24 cellular contexts compared by ENCODE assay signal in the genomic region with DNA sequence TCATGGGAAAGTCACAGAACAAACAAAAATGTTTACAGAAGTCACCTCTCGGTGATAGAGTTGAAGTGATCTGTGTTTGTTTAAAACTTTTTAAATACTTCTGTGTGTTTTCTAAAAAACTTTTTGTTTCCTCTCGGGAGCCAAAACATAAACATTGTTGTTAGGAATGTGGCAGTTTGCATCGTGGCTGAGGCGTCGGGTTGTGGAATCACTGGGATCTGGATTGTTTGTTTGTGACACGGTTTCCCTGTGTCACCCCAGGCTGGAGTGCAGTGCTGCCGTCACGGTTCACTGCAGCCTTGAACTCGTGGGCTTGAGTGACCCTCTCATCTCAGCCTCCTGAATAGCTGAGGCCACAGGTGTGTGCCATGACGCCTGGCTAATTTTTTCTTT. TPM values are rescaled to one million over a fixed set of nuclear protein-coding genes. Genes with fewer than 3 reads are reported as not detected.
DNase-seq lines count a peak whose midpoint lies in the region; ATAC-seq, FAIRE-seq and TF ChIP-seq lines count a peak whose summit lies in the region.
"Had no signal": no experiment of that assay in that cellular context is flagged by ENCODE, and none has a peak within 500 bp of the region (broad histone marks: within the 10 kb centered on the region; RNA-seq: fewer than 3 reads in every experiment).

No MANE protein-coding gene starts in this region.

- H3K9me3 ChIP-seq in osteoblast (ENCODE audit: low read depth, low read length) (no peaks in the 10 kb centered on the region), upper lobe of right lung (no peaks in the 10 kb centered on the region)
- H3K9me3 ChIP-seq: lower lobe of right lung, neutrophil had no signal

- H3K9me3 Mint-ChIP-seq in Calu3 (ENCODE audit: low read depth, unreplicated experiment), result no peaks in the 10 kb centered on the region
- H3K9me3 Mint-ChIP-seq: activated naive CD4-positive, alpha-beta T cell treated with anti-CD3 and anti-CD28 coated beads, Interleukin-2, amount 10 ng/mL, durations not matched to agents 7 days and 5 days; type B pancreatic cell had no signal

- intact Hi-C loops in Calu3 (cut with micrococcal nuclease; ENCODE audit: unreplicated experiment) (no loop called here), upper lobe of right lung (cut with DNase I) (no loop called here)

- peak overlapping the region; percentile 1 for H3K27ac Mint-ChIP-seq in Calu3 (ENCODE audit: unreplicated experiment)
- H3K27ac Mint-ChIP-seq: activated naive CD4-positive, alpha-beta T cell treated with anti-CD3 and anti-CD28 coated beads, Interleukin-2, amount 10 ng/mL, durations not matched to agents 7 days and 5 days; dendritic cell treated with granulocyte-macrophage colony-stimulating factor and Interleukin-4, amounts not matched to agents 40 ng/mL and 50 ng/mL, for 4 days; type B pancreatic cell had no signal

- no peaks in the 10 kb centered on the region for H3K36me3 ChIP-seq in osteoblast (ENCODE audit: insufficient read depth, low read length)
- H3K36me3 ChIP-seq in upper lobe of right lung, result no peaks in the 10 kb centered on the region
- H3K36me3 ChIP-seq: cardiac muscle cell, lower lobe of right lung, neutrophil had no signal

- no peak overlapping the region for H2AFZ ChIP-seq in osteoblast (ENCODE audit: low read length)
- H2AFZ ChIP-seq: GM23248 had no signal

- no peaks in the 10 kb centered on the region for H3K27me3 Mint-ChIP-seq in Calu3 (ENCODE audit: unreplicated experiment)
- H3K27me3 Mint-ChIP-seq: type B pancreatic cell had no signal

- peak; percentile 64 for FAIRE-seq in endometrium (lab: Jason Lieb, UNC)
- FAIRE-seq: HepG2 had no signal

- ATAC-seq in upper lobe of right lung (no peak), HG03025 (IDR thresholded peaks at IDR 0.05; ENCODE audit: low FRiP score, unreplicated experiment) (no peak)
- ATAC-seq: HepG2; stimulated activated naive CD8-positive, alpha-beta T cell treated with anti-CD3 and anti-CD28 coated beads, Interleukin-15, Interleukin-2, amounts not matched to agents 100 U/mL and 50 U/mL, for 24 hours had no signal

- H3K27ac ChIP-seq in osteoblast (ENCODE audit: low read depth, low read length) (no peak overlapping the region), upper lobe of right lung (no peak overlapping the region)
- H3K27ac ChIP-seq: cardiac muscle cell, GM23248, HL-60, neutrophil had no signal

- H3K36me3 Mint-ChIP-seq in Calu3 (ENCODE audit: insufficient read depth, unreplicated experiment), result peaks cover 6% of the 10 kb centered on the region

- no TSS peak for BruUV-seq in Calu3 (replicated peaks; lab: Mats Ljungman, UMichigan)

- H3K79me2 ChIP-seq in osteoblast (ENCODE audit: insufficient read depth, low read length), result no peaks in the 10 kb centered on the region

- H3K4me3 ChIP-seq in osteoblast (ENCODE audit: insufficient read depth, low read length) (no peak overlapping the region), upper lobe of right lung (no peak overlapping the region)
- H3K4me3 ChIP-seq: cardiac muscle cell, GM23248, lower lobe of right lung had no signal

- H3K4me2 ChIP-seq in osteoblast (ENCODE audit: insufficient read depth, low read length), result peak overlapping the region; percentile 7

- H3K4me1 ChIP-seq in osteoblast (ENCODE audit: insufficient read depth, low read length) (no peaks in the 10 kb centered on the region), upper lobe of right lung (peaks cover 14% of the 10 kb centered on the region)

- no peak for DNase-seq in Calu3
- DNase-seq in osteoblast (ENCODE audit: insufficient read length, low spot score, missing footprints), result peak; percentile 35
- DNase-seq in upper lobe of right lung, result peak; percentile 35
- no peak for DNase-seq in ureter (ENCODE audit: low spot score)
- no peak for DNase-seq in cortex of kidney (lab: John Stamatoyannopoulos, UW)
- DNase-seq: activated CD4-positive, alpha-beta T cell treated with anti-CD3 and anti-CD28 coated beads for 4 hours; activated naive CD4-positive, alpha-beta T cell treated with anti-CD3 and anti-CD28 coated beads, Interleukin-2, amount 10 ng/mL, durations not matched to agents 7 days and 5 days; foreskin fibroblast; GM23248; lower lobe of right lung; NCI-H1105 treated with DMSO at 0.1 percent for 48 hours; NCI-H2029 treated with DMSO at 0.1 percent for 48 hours; NCI-H446; stimulated activated CD4-positive, alpha-beta T cell treated with anti-CD3 and anti-CD28 coated beads, Interleukin-4, amount 100 ng/mL, for 1 hour; stimulated activated naive CD8-positive, alpha-beta T cell treated with anti-CD3 and anti-CD28 coated beads, Interleukin-15, Interleukin-2, amounts not matched to agents 100 U/mL and 50 U/mL, for 24 hours had no signal

- H4K20me1 ChIP-seq in osteoblast (ENCODE audit: insufficient read depth, low read length), result no peaks in the 10 kb centered on the region

- CTCF ChIA-PET in Calu3 (lab: Charles Lee), result no interaction called here

- no peak overlapping the region for H3K4me3 Mint-ChIP-seq in Calu3 (ENCODE audit: low read depth, unreplicated experiment)
- H3K4me3 Mint-ChIP-seq: activated naive CD4-positive, alpha-beta T cell treated with anti-CD3 and anti-CD28 coated beads, Interleukin-2, amount 10 ng/mL, durations not matched to agents 7 days and 5 days; CD8-positive, alpha-beta memory T cell; dendritic cell treated with granulocyte-macrophage colony-stimulating factor and Interleukin-4, amounts not matched to agents 40 ng/mL and 50 ng/mL, for 4 days; type B pancreatic cell had no signal

- H3K27me3 ChIP-seq in osteoblast (ENCODE audit: insufficient read depth, low read length) (no peaks in the 10 kb centered on the region), upper lobe of right lung (no peaks in the 10 kb centered on the region)
- H3K27me3 ChIP-seq: cardiac muscle cell had no signal

- TF ChIP-seq CTCF in Calu3 (IDR thresholded peaks at IDR 0.05; ENCODE audit: unreplicated experiment), result no peak
- TF ChIP-seq CTCF in osteoblast (IDR thresholded peaks at IDR 0.05; ENCODE audit: extremely low read depth, low read depth, low read length), result no peak
- no peak for TF ChIP-seq CTCF in upper lobe of right lung (IDR thresholded peaks at IDR 0.05)

- peaks cover 8% of the 10 kb centered on the region for H3K4me1 Mint-ChIP-seq in Calu3 (ENCODE audit: low read depth, unreplicated experiment)
- H3K4me1 Mint-ChIP-seq: activated naive CD4-positive, alpha-beta T cell treated with anti-CD3 and anti-CD28 coated beads, Interleukin-2, amount 10 ng/mL, durations not matched to agents 7 days and 5 days; CD8-positive, alpha-beta memory T cell had no signal

RNA-seq across cellular contexts. Expression of gene SUN1, which starts 29.0 kb away (rescaled TPM):
- 218 and 252 TPM in 2 replicates for total RNA-seq in Calu3 (2022)
- total RNA-seq in osteoblast, result 109 and 126 TPM in 2 replicates
- 127 TPM for total RNA-seq in upper lobe of right lung
- 137 TPM for total RNA-seq in ureter

Comparison
In these comparisons a context has a peak if more than half of its experiments do, and no peak if none do; other contexts are left out.
1. DNase-seq: peak in osteoblast (single experiment) and upper lobe of right lung (single experiment); none in Calu3 (single experiment), ureter (single experiment) and cortex of kidney (single experiment).